8 cellular contexts compared by ENCODE assay signal in the genomic region with DNA sequence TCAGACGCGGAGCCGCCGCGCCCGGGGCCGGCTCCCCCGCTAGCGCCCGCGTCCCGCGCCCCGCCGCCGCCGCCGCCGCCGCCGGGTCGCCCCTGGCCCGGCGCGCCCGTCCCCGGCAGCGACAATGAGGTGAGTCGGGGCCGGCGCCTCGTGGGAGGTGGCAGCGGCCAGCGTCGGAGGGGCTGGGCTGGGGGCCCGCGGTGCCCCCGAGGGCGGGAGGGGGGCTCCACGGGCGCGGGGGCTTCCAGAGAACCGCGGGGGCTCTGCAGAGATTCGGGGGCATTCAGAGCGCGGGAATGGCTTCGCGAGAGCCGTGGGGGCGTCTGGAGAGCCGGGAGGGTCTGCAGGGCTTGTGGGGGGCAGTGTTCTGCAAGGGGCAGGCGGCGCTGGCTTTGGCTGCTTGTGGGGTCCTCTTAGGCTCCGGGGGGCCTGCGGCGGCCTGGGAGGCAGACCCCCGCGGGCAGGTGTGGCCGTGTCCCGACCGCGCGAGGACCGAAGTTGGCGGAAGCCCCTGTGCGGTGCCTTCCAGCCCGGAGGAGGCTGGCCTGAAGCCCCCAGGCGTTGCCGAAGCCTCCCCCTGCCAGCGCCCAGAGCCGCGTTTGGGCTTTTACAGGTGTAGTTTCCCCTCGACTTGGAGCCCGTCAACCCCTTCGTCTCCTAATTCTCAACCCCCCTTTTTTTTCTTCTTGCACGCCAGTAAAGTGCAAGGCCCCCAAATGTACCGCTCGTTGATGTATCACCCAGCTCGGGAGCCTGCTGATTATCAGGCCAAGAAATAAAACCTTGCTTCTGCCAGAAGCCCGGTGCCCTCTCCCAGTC.
DNase-seq lines count a peak whose midpoint lies in the region; ATAC-seq, FAIRE-seq and TF ChIP-seq lines count a peak whose summit lies in the region.

No MANE protein-coding gene starts in this region.

- TF ChIP-seq POLR2A in K562 (conservative IDR thresholded peaks at IDR 0.05): no peak
- TF ChIP-seq POLR2A in HepG2 (IDR thresholded peaks at IDR 0.05; ENCODE audit: insufficient read depth in 1 of 2, low read depth in 2 of 2, low read length in 2 of 2): no peak

- no peak for TF ChIP-seq RAD21 in K562 (CRISPR knock-in tag; conservative IDR thresholded peaks at IDR 0.05 in 1 of 2, IDR thresholded peaks at IDR 0.05 in 1 of 2)
- no peak for TF ChIP-seq RAD21 in HepG2 (CRISPR knock-in tag; IDR thresholded peaks at IDR 0.05)

- peaks cover 27% of the 10 kb centered on the region for H3K27me3 Mint-ChIP-seq in stimulated activated naive CD8-positive, alpha-beta T cell treated with anti-CD3 and anti-CD28 coated beads, Interleukin-15, Interleukin-2, amounts not matched to agents 100 ng/mL and 50 ng/mL, for 24 hours

- WGBS in K562 (ENCODE audit: insufficient coverage, low coverage, missing lambda C conversion rate): under 1% methylated on average over 39 of the region's 81 CpGs
- 0% methylated on average over 19 of the region's 81 CpGs for WGBS in HepG2 (ENCODE audit: low lambda C conversion rate)

- in situ Hi-C loops in K562 (cut with MboI) (no loop called here), HepG2 (cut with HindIII; ENCODE audit: extremely low pct_ligation_motif_present, low pct_unique_long_range_greater_than_20kb) (no loop called here)

- H3K9me3 Mint-ChIP-seq in stimulated activated naive CD8-positive, alpha-beta T cell treated with anti-CD3 and anti-CD28 coated beads, Interleukin-15, Interleukin-2, amounts not matched to agents 100 ng/mL and 50 ng/mL, for 24 hours: no peaks in the 10 kb centered on the region

- no peaks in the 10 kb centered on the region for H3K36me3 Mint-ChIP-seq in stimulated activated naive CD8-positive, alpha-beta T cell treated with anti-CD3 and anti-CD28 coated beads, Interleukin-15, Interleukin-2, amounts not matched to agents 100 ng/mL and 50 ng/mL, for 24 hours (ENCODE audit: low read depth)

- CTCF ChIA-PET in K562 (lab: Yijun Ruan, JAX; ENCODE audit: low intra/inter-chr PET ratio) (no interaction called here), HepG2 (lab: Yijun Ruan, JAX; ENCODE audit: low intra/inter-chr PET ratio, low total read pairs) (no interaction called here)

- DNase-seq in GM06990 (ENCODE audit: extremely low read depth, insufficient read length) (peak; percentile 31), NCI-H526 (lab: John Stamatoyannopoulos, UW) (peak; percentile 21 to 73), K562 (ENCODE audit: extremely low read depth in 1 of 4, low spot score in 3 of 4) (peak in 3 of 4 experiments; percentile 14 to 42 (median 19)), HepG2 (ENCODE audit: low spot score) (no peak), SK-N-DZ (ENCODE audit: low spot score) (no peak), HuH-7 (ENCODE audit: low spot score) (no peak)

- H4K20me1 ChIP-seq in K562 (replicated peaks; ENCODE audit: control insufficient read depth, insufficient read depth, low read length) (no peaks in the 10 kb centered on the region), HepG2 (ENCODE audit: insufficient read depth, low read length) (0 out of 2 replicates have a peak, but pooled peaks cover 2% of the 10 kb centered on the region)

- intact Hi-C loops in K562 (cut with micrococcal nuclease): loop anchor here (2.0 kb wide), 1 partner anchor 221 kb away; no protein-coding TSS in a partner anchor
- intact Hi-C loops in HepG2 (cut with micrococcal nuclease; ENCODE audit: unreplicated experiment): loop anchor here (5.0 kb wide), 1 partner anchor 715 kb away; no protein-coding TSS in a partner anchor

- peaks cover 0 to 8% of the 10 kb centered on the region in 2 experiments; a peak in 2 of 5 replicates for H3K4me1 ChIP-seq in K562 (replicated peaks in 1 of 2; ENCODE audit: control insufficient read depth in 2 of 2, insufficient read depth in 2 of 2, low read length in 2 of 2)
- peaks cover 38% of the 10 kb centered on the region for H3K4me1 ChIP-seq in HepG2 (ENCODE audit: insufficient read depth, low read length)

- TF ChIP-seq CTCF in GM06990 (IDR thresholded peaks at IDR 0.05; ENCODE audit: insufficient read depth, low read length, poor library complexity, severe bottlenecking) (no peak), K562 (IDR thresholded peaks at IDR 0.05 in 2 of 3, conservative IDR thresholded peaks at IDR 0.05 in 1 of 3; ENCODE audit: insufficient read depth in 2 of 3, low read depth in 1 of 3, low read length in 3 of 3) (no peak), HepG2 (CRISPR knock-in tag; IDR thresholded peaks at IDR 0.05) (no peak)

- H3K27ac ChIP-seq in K562 (ENCODE audit: extremely low read depth, low read depth, low read length) (peak overlapping the region; percentile 71), HepG2 (ENCODE audit: extremely low read length, insufficient read depth, low read length) (peak overlapping the region; percentile 30)

- ATAC-seq in HG02588 (IDR thresholded peaks at IDR 0.05; ENCODE audit: unreplicated experiment): peak; percentile 24
- ATAC-seq in K562: peak; percentile 57
- ATAC-seq in HepG2: 0 out of 3 replicates have a peak, but pooled peaks have one; percentile 11

- H3K4me1 Mint-ChIP-seq in stimulated activated naive CD8-positive, alpha-beta T cell treated with anti-CD3 and anti-CD28 coated beads, Interleukin-15, Interleukin-2, amounts not matched to agents 100 ng/mL and 50 ng/mL, for 24 hours (ENCODE audit: low read depth): peaks cover 35% of the 10 kb centered on the region

- H3K79me2 ChIP-seq in K562 (ENCODE audit: control insufficient read depth, insufficient read depth, low read length): peaks cover 48% of the 10 kb centered on the region
- H3K79me2 ChIP-seq in HepG2 (ENCODE audit: insufficient read depth, low read length): peaks cover 33% of the 10 kb centered on the region

- peak overlapping the region; percentile 93 for H3K4me3 Mint-ChIP-seq in stimulated activated naive CD8-positive, alpha-beta T cell treated with anti-CD3 and anti-CD28 coated beads, Interleukin-15, Interleukin-2, amounts not matched to agents 100 ng/mL and 50 ng/mL, for 24 hours

- H3K9ac ChIP-seq in K562 (ENCODE audit: insufficient read depth in 1 of 2, low read depth in 2 of 2, low read length in 2 of 2) (peak overlapping the region; percentile 56 to 95), HepG2 (ENCODE audit: insufficient read depth, low read depth, low read length) (peak overlapping the region; percentile 84)

- peaks cover 6% of the 10 kb centered on the region for H3K9me3 ChIP-seq in K562 (replicated peaks; ENCODE audit: control insufficient read depth, insufficient read depth, low read depth, low read length)
- no peaks in the 10 kb centered on the region for H3K9me3 ChIP-seq in HepG2 (ENCODE audit: low read length)

- H3K4me3 ChIP-seq in GM06990 (replicated peaks; ENCODE audit: low read depth, low read length) (peak overlapping the region; percentile 69), K562 (peak overlapping the region; percentile 76), HepG2 (replicated peaks in 1 of 3; ENCODE audit: insufficient read depth in 1 of 3, low read depth in 2 of 3, low read length in 3 of 3) (peak overlapping the region; percentile 69 to 92 (median 90))

- H3K27ac Mint-ChIP-seq in stimulated activated naive CD8-positive, alpha-beta T cell treated with anti-CD3 and anti-CD28 coated beads, Interleukin-15, Interleukin-2, amounts not matched to agents 100 ng/mL and 50 ng/mL, for 24 hours: peak overlapping the region; percentile 92

- POLR2A ChIA-PET in K562 (lab: Yijun Ruan, JAX): interaction anchor here (1.1 to 1.2 kb wide), 2 partner anchors 10 to 137 kb away, joined by 3 to 5 read pairs; no protein-coding TSS in a partner anchor
- POLR2A ChIA-PET in HepG2 (lab: Yijun Ruan, JAX): interaction anchor here (1.1 kb wide), 1 partner anchor 25 kb away, joined by 3 read pairs; no protein-coding TSS in a partner anchor

- H3K36me3 ChIP-seq in GM06990 (ENCODE audit: control insufficient read depth, insufficient read depth, low read length) (no peaks in the 10 kb centered on the region), K562 (ENCODE audit: control insufficient read depth, insufficient read depth, low read length) (no peaks in the 10 kb centered on the region), HepG2 (replicated peaks in 1 of 2; ENCODE audit: control insufficient read depth in 1 of 2, insufficient read depth in 2 of 2, low read length in 2 of 2) (no peaks in the 10 kb centered on the region)

- BruUV-seq in K562 (replicated peaks; lab: Mats Ljungman, UMichigan): no TSS peak
- BruUV-seq in HepG2 (replicated peaks; lab: Mats Ljungman, UMichigan): no TSS peak

- FAIRE-seq in K562 (lab: Jason Lieb, UNC) (no peak), HepG2 (lab: Jason Lieb, UNC) (no peak)

- H3K4me2 ChIP-seq in K562 (ENCODE audit: insufficient read depth, low read length) (peak overlapping the region; percentile 68), HepG2 (ENCODE audit: low read depth, low read length) (peak overlapping the region; percentile 85)

- H3K27me3 ChIP-seq in GM06990 (replicated peaks; ENCODE audit: control insufficient read depth, insufficient read depth, low read length): peaks cover 2% of the 10 kb centered on the region; the same call in 1 of the 2 replicates
- peaks cover 2 to 16% of the 10 kb centered on the region in 2 experiments; a peak in 3 of 5 replicates for H3K27me3 ChIP-seq in K562 (ENCODE audit: control insufficient read depth in 2 of 2, insufficient read depth in 2 of 2, low read length in 2 of 2)
- peaks cover 0 to 31% of the 10 kb centered on the region in 2 experiments; a peak in 3 of 5 replicates for H3K27me3 ChIP-seq in HepG2 (ENCODE audit: control insufficient read depth in 1 of 2, insufficient read depth in 2 of 2, low read length in 2 of 2)

- H2AFZ ChIP-seq in K562 (ENCODE audit: low read depth, low read length) (0 out of 2 replicates have a peak overlapping the region, but pooled peaks have one; percentile 49), HepG2 (ENCODE audit: low read length) (no peak overlapping the region)

- TF ChIP-seq EP300 in K562 (IDR thresholded peaks at IDR 0.05; ENCODE audit: low read length): no peak
- TF ChIP-seq EP300 in HepG2 (IDR thresholded peaks at IDR 0.05; ENCODE audit: low read depth in 2 of 2, low read length in 2 of 2): no peak
- TF ChIP-seq EP300 in HepG2 (CRISPR knock-in tag; IDR thresholded peaks at IDR 0.05; ENCODE audit: borderline replicate concordance): no peak

- H3K9me1 ChIP-seq in K562 (ENCODE audit: control insufficient read depth, insufficient read depth, low read length): no peaks in the 10 kb centered on the region

TF ChIP-seq in K562, 482 proteins besides CTCF, POLR2A, EP300 and RAD21 (continues in another document):
- TF ChIP-seq RBBP5 (IDR thresholded peaks at IDR 0.05; ENCODE audit: borderline replicate concordance, insufficient read depth, low read length, poor library complexity, severe bottlenecking) (peak; percentile 53), POLR2G (IDR thresholded peaks at IDR 0.05; ENCODE audit: low read depth, low read length) (peak; percentile 26)

TF ChIP-seq in HepG2, 621 proteins besides CTCF, POLR2A, EP300 and RAD21 (continues in another document):
- no peak for TF ChIP-seq GATA4 (IDR thresholded peaks at IDR 0.05; ENCODE audit: borderline replicate concordance, low read depth)

Comparison
In these comparisons a context has a peak if more than half of its experiments do, and no peak if none do; other contexts are left out.
1. DNase-seq: peak in GM06990 (single experiment), NCI-H526 (2 of 2) and K562 (3 of 4); none in HepG2 (single experiment), SK-N-DZ (single experiment) and HuH-7 (single experiment).
2. Peak in every context shown above with its lines, with median percentiles within 50 percentile points of each other: H3K4me3 ChIP-seq and ATAC-seq.